ENCODE assay signal across 21 cellular contexts in genomic region chr5:126648471-126648870, GRCh38.
"Had no signal": no experiment of that assay in that cellular context is flagged by ENCODE, and none has a peak within 500 bp of the region (broad histone marks: within the 10 kb centered on the region; RNA-seq: fewer than 3 reads in every experiment).

No MANE protein-coding gene starts in this region.

- H3K36me3 Mint-ChIP-seq: activated naive CD4-positive, alpha-beta T cell treated with anti-CD3 and anti-CD28 coated beads, Interleukin-2, amount 50 U/mL, for 24 hours had no signal

- DNase-seq: activated CD4-positive, alpha-beta T cell treated with anti-CD3 and anti-CD28 coated beads for 48 hours; activated CD4-positive, alpha-beta T cell treated with anti-CD3 and anti-CD28 coated beads, Interleukin-2, amount 50 U/mL, for 4 hours; activated CD4-positive, CD25-positive, alpha-beta regulatory T cell treated with anti-CD3 and anti-CD28 coated beads, Interleukin-2, amount 50 U/mL, for 72 hours; activated CD8-positive, alpha-beta memory T cell treated with anti-CD3 and anti-CD28 coated beads, Interleukin-2, amount 50 U/mL, for 48 hours; activated CD8-positive, alpha-beta T cell treated with anti-CD3 and anti-CD28 coated beads, Interleukin-2, amount 10 ng/mL, durations not matched to agents 7 days and 5 days; activated effector memory CD4-positive, alpha-beta T cell treated with Interleukin-2 at 50 U/mL for 16 hours; activated naive CD4-positive, alpha-beta T cell; activated T-cell treated with anti-CD3 and anti-CD28 coated beads, Interleukin-2, amount 50 U/mL, for 1 hour; aorta; MG63; MV-4-11; NCI-H1436; NCI-H1694 treated with DMSO at 0.1 percent for 48 hours; NCI-H2081; SW 1271; T-helper 9 cell had no signal

- H3K27ac Mint-ChIP-seq: activated CD8-positive, alpha-beta T cell treated with anti-CD3 and anti-CD28 coated beads, Interleukin-2, amount 10 ng/mL, durations not matched to agents 7 days and 5 days; activated naive CD4-positive, alpha-beta T cell treated with anti-CD3 and anti-CD28 coated beads, Interleukin-2, amount 50 U/mL, for 24 hours; WTC11 had no signal

- H3K4me3 Mint-ChIP-seq: activated CD8-positive, alpha-beta T cell treated with anti-CD3 and anti-CD28 coated beads, Interleukin-2, amount 10 ng/mL, durations not matched to agents 7 days and 5 days; activated naive CD4-positive, alpha-beta T cell treated with anti-CD3 and anti-CD28 coated beads, Interleukin-2, amount 50 U/mL, for 24 hours; WTC11 had no signal

- H3K27ac ChIP-seq: breast epithelium, SJSA1 had no signal

- H3K4me1 ChIP-seq: breast epithelium, SJSA1 had no signal

- H3K27me3 ChIP-seq: breast epithelium, MG63, SJSA1 had no signal

- ATAC-seq: activated CD8-positive, alpha-beta T cell treated with anti-CD3 and anti-CD28 coated beads, Interleukin-2, amount 10 ng/mL, durations not matched to agents 7 days and 5 days; SK-N-SH treated with all-trans-retinoic acid at 6 μM for 48 hours; WTC11 had no signal

- H3K4me1 Mint-ChIP-seq: activated naive CD4-positive, alpha-beta T cell treated with anti-CD3 and anti-CD28 coated beads, Interleukin-2, amount 50 U/mL, for 24 hours had no signal

- H3K36me3 ChIP-seq: breast epithelium, MG63, SJSA1 had no signal

- H3K4me3 ChIP-seq: breast epithelium, MG63, SJSA1 had no signal
